ENCODE assay signal across 10 cellular contexts in the genomic region with DNA sequence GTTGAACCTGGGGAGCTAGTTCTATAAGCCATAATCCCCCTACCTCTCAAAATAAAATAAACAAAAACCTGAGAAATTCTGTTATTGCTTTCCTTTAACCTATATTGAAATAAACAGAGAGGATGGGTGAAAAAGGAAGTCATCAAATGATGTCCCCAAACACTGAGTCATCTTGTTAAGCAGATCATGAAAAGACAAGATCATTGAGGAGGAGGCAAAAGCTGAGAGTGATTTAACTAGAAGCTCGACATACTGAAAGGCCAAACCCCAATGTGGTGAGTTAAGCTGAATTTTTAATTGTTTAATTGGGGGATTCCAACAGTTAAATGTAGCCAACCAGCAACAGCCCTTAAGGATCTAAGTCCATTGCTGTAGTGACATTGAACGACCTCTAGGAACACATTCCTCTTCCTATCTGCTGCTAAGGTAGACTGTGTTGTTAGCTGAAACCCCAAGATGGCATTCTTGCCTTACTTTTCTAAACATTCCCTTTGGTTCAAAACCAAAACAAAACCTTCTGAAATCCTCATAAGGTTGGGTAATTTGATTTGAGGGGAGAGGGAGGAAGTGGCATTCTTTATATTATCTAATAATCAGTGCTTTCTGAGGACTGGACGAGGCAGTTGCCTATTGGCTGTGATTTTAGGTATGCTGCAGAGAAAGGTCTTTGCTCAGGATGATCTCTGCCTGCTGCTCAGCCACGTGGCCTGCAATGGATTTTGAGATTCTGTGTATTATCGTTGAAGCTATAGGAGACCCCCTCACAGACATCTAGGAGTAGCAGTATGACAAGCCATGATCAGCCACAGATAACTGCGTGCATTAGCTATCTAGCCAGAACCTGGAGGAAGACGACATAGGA.
DNase-seq lines count a peak whose midpoint lies in the region; ATAC-seq, FAIRE-seq and TF ChIP-seq lines count a peak whose summit lies in the region.
"Had no signal": no experiment of that assay in that cellular context is flagged by ENCODE, and none has a peak within 500 bp of the region (broad histone marks: within the 10 kb centered on the region; RNA-seq: fewer than 3 reads in every experiment).

No MANE protein-coding gene starts in this region.

- no peaks in the 10 kb centered on the region for H3K79me2 ChIP-seq in keratinocyte (ENCODE audit: control insufficient read depth, insufficient read depth, low read length)

- no peaks in the 10 kb centered on the region for H4K20me1 ChIP-seq in keratinocyte (ENCODE audit: control insufficient read depth, extremely low read depth, insufficient read depth, low read length)

- no peak overlapping the region for H3K4me3 ChIP-seq in WERI-Rb-1 (ENCODE audit: low read depth, low read length)
- no peak overlapping the region for H3K4me3 ChIP-seq in keratinocyte (ENCODE audit: control insufficient read depth in 2 of 3, extremely low read depth in 1 of 3, insufficient read depth in 2 of 3, low read depth in 1 of 3, low read length in 3 of 3)
- H3K4me3 ChIP-seq in tibial artery, result no peak overlapping the region
- H3K4me3 ChIP-seq: body of pancreas had no signal

- FAIRE-seq in D721Med (lab: Jason Lieb, UNC) (no peak), keratinocyte (lab: Jason Lieb, UNC) (peak; percentile 94)

- no peak overlapping the region for H2AFZ ChIP-seq in keratinocyte (ENCODE audit: control insufficient read depth, low read length)

- DNase-seq in D721Med (ENCODE audit: insufficient read length, low spot score) (no peak), HPDE6-E6E7 (ENCODE audit: extremely low spot score) (peak; percentile 36), WERI-Rb-1 (no peak), keratinocyte (ENCODE audit: low read depth, low spot score) (no peak), tibial artery (no peak), nucleus accumbens (lab: John Stamatoyannopoulos, UW) (no peak)
- DNase-seq: body of pancreas, occipital lobe had no signal

- H3K36me3 ChIP-seq in WERI-Rb-1, result no peaks in the 10 kb centered on the region
- H3K36me3 ChIP-seq in keratinocyte (ENCODE audit: control insufficient read depth in 2 of 2, extremely low read depth in 1 of 2, insufficient read depth in 2 of 2, low read length in 2 of 2), result no peaks in the 10 kb centered on the region
- H3K36me3 ChIP-seq in tibial artery, result no peaks in the 10 kb centered on the region

- no peaks in the 10 kb centered on the region for H3K9me1 ChIP-seq in keratinocyte (ENCODE audit: control insufficient read depth, extremely low read depth, insufficient read depth, low read length)

- intact Hi-C loops in tibial artery (cut with DNase I; ENCODE audit: low total_unique reads), result no loop called here

- H3K9ac ChIP-seq in keratinocyte (ENCODE audit: control insufficient read depth, extremely low read depth, insufficient read depth, low read length), result no peak overlapping the region

- H3K4me2 ChIP-seq in keratinocyte (ENCODE audit: control insufficient read depth, extremely low read depth, insufficient read depth, low read depth, low read length), result no peak overlapping the region

- H3K27ac ChIP-seq in WERI-Rb-1 (no peak overlapping the region), keratinocyte (ENCODE audit: control insufficient read depth, insufficient read depth, low read length) (no peak overlapping the region), tibial artery (no peak overlapping the region)
- H3K27ac ChIP-seq: body of pancreas had no signal

- H3K4me1 ChIP-seq in keratinocyte (ENCODE audit: control insufficient read depth, extremely low read depth, insufficient read depth, low read length) (no peaks in the 10 kb centered on the region), tibial artery (no peaks in the 10 kb centered on the region)
- H3K4me1 ChIP-seq: body of pancreas had no signal

- TF ChIP-seq CTCF in D721Med (IDR thresholded peaks at IDR 0.05; ENCODE audit: insufficient read depth, missing control alignments) (peak; percentile 16), WERI-Rb-1 (IDR thresholded peaks at IDR 0.05; ENCODE audit: low read depth, low read length) (peak; percentile 63), keratinocyte (optimal IDR thresholded peaks at IDR 0.05 in 1 of 3, IDR thresholded peaks at IDR 0.05 in 1 of 3, conservative IDR thresholded peaks at IDR 0.05 in 1 of 3; ENCODE audit: extremely low read depth in 1 of 3, insufficient read depth in 2 of 3, low read length in 3 of 3) (peak; percentile 44 to 70 (median 67)), tibial artery (IDR thresholded peaks at IDR 0.05) (no peak)

- ATAC-seq in GM21825 (IDR thresholded peaks at IDR 0.05; ENCODE audit: unreplicated experiment) (no peak), HG03342 (IDR thresholded peaks at IDR 0.05; ENCODE audit: unreplicated experiment) (no peak)
- ATAC-seq: body of pancreas had no signal

- H3K27me3 ChIP-seq in WERI-Rb-1 (ENCODE audit: insufficient read depth, low read depth, severe bottlenecking) (no peaks in the 10 kb centered on the region), keratinocyte (ENCODE audit: control insufficient read depth, extremely low read depth, insufficient read depth, low read length) (no peaks in the 10 kb centered on the region), tibial artery (peaks cover 0 to 6% of the 10 kb centered on the region in 2 donors)
- H3K27me3 ChIP-seq: body of pancreas had no signal

- H3K9me3 ChIP-seq in WERI-Rb-1 (ENCODE audit: severe bottlenecking) (no peaks in the 10 kb centered on the region), keratinocyte (ENCODE audit: control insufficient read depth, low read depth, low read length) (no peaks in the 10 kb centered on the region), tibial artery (no peaks in the 10 kb centered on the region)
- H3K9me3 ChIP-seq: body of pancreas had no signal

- dilution Hi-C loops in keratinocyte (cut with MboI; ENCODE audit: extremely low pct_ligation_motif_present, low sequenced_read_pairs), result no loop called here

Comparison
In these comparisons a context has a peak if more than half of its experiments do, and no peak if none do; other contexts are left out.
1. CTCF ChIP-seq: peak in D721Med (single experiment), WERI-Rb-1 (single experiment) and keratinocyte (3 of 3); none in tibial artery (0 of 2).